8 cellular contexts compared by ENCODE assay signal in genomic region chr12:31589896-31590729, GRCh38. TPM values are rescaled to one million over a fixed set of nuclear protein-coding genes. Genes with fewer than 3 reads are reported as not detected.
DNase-seq lines count a peak whose midpoint lies in the region; ATAC-seq and TF ChIP-seq lines count a peak whose summit lies in the region.

No MANE protein-coding gene starts in this region.

- H3K36me3 ChIP-seq in PC-9 (ENCODE audit: low read depth): no peaks in the 10 kb centered on the region

- H4K20me1 ChIP-seq in PC-9 (ENCODE audit: insufficient read depth): no peaks in the 10 kb centered on the region

- H3K27ac ChIP-seq in PC-9: no peak overlapping the region

- no peaks in the 10 kb centered on the region for H3K79me2 ChIP-seq in PC-9 (ENCODE audit: low read depth)

- H3K27me3 ChIP-seq in PC-9 (ENCODE audit: insufficient read depth, low read depth): no peaks in the 10 kb centered on the region

- ATAC-seq in GM19455 (IDR thresholded peaks at IDR 0.05; ENCODE audit: unreplicated experiment) (peak; percentile 38), HG03469 (IDR thresholded peaks at IDR 0.05; ENCODE audit: unreplicated experiment) (peak; percentile 21)

- peaks cover 12% of the 10 kb centered on the region for H3K4me1 ChIP-seq in PC-9 (replicated peaks; ENCODE audit: insufficient read depth)

- H3K9me2 ChIP-seq in PC-9 (ENCODE audit: insufficient read depth): no peaks in the 10 kb centered on the region

- POLR2A ChIA-PET in PC-9 (lab: Charles Lee; ENCODE audit: unreplicated experiment): no interaction called here

- CTCF ChIA-PET in PC-9 (lab: Charles Lee): no interaction called here

- peak overlapping the region; percentile 78 for H3K4me3 ChIP-seq in PC-9

- intact Hi-C loops in PC-9 (cut with micrococcal nuclease; ENCODE audit: unreplicated experiment): loop anchor here (1.0 to 5.0 kb wide), 3 partner anchors 71 to 263 kb away; partner anchors contain the start of gene SINHCAF

- no peak for TF ChIP-seq CTCF in PC-9 (conservative IDR thresholded peaks at IDR 0.05)

- H2AFZ ChIP-seq in PC-9: peak overlapping the region; percentile 96

- H3K9me3 ChIP-seq in PC-9 (ENCODE audit: insufficient read depth, low read depth): no peaks in the 10 kb centered on the region

- H3K4me2 ChIP-seq in PC-9: peak overlapping the region; percentile 89

- DNase-seq in DMS53 (lab: John Stamatoyannopoulos, UW): peak; percentile 92
- peak; percentile 40 to 64 for DNase-seq in PC-9
- DNase-seq in astrocyte of the hippocampus (ENCODE audit: low read depth, low spot score): peak; percentile 84
- peak in 50 of 51 donors; percentile 20 to 89 (median 68) for DNase-seq in hypothalamus (lab: John Stamatoyannopoulos, UW)
- DNase-seq in putamen (ENCODE audit: low spot score): peak; percentile 65
- no peak for DNase-seq in HPDE6-E6E7 (ENCODE audit: extremely low spot score)

- peaks cover 8% of the 10 kb centered on the region; the same call in 1 of the 2 replicates for H3F3A ChIP-seq in PC-9 (ENCODE audit: insufficient read depth, low read depth)

- BruUV-seq in PC-9 (replicated peaks; lab: Mats Ljungman, UMichigan): TSS peak; percentile 30

RNA-seq across cellular contexts. Expression of gene DENND5B, which starts 0.8 kb away (rescaled TPM):
- total RNA-seq in PC-9 (2021): 9.2 and 10.2 TPM in 2 replicates
